In genomic region chr1:41900611-41901444, GRCh38 we compare ENCODE assay signal across 1 cellular context.
TF ChIP-seq lines count a peak whose summit lies in the region.

No MANE protein-coding gene starts in this region.

TF ChIP-seq in HCT116, 20 proteins besides CTCF, POLR2A, EP300 and RAD21 (continued from another document):
- peak; percentile 80 for TF ChIP-seq FOSL1 (IDR thresholded peaks at IDR 0.05; ENCODE audit: low read depth)
- TF ChIP-seq, protein P1, sequence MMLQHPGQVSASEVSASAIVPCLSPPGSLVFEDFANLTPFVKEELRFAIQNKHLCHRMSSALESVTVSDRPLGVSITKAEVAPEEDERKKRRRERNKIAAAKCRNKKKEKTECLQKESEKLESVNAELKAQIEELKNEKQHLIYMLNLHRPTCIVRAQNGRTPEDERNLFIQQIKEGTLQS (IDR thresholded peaks at IDR 0.05), result no peak
- no peak for TF ChIP-seq TCF7L2 (IDR thresholded peaks at IDR 0.05; ENCODE audit: borderline replicate concordance, extremely low read depth, insufficient read depth, insufficient read length)
- no peak for TF ChIP-seq EZH2phosphoT487 (IDR thresholded peaks at IDR 0.05; ENCODE audit: borderline replicate concordance)
- no peak for TF ChIP-seq CEBPB (IDR thresholded peaks at IDR 0.05; ENCODE audit: low read depth)
- peak; percentile 73 for TF ChIP-seq SP1 (IDR thresholded peaks at IDR 0.05; ENCODE audit: low read depth)
- TF ChIP-seq CBX3 (IDR thresholded peaks at IDR 0.05; ENCODE audit: low read depth), result no peak
- peak; percentile 78 for TF ChIP-seq JUND (IDR thresholded peaks at IDR 0.05)
- no peak for TF ChIP-seq EZH2 (IDR thresholded peaks at IDR 0.05)
- TF ChIP-seq YY1 (IDR thresholded peaks at IDR 0.05; ENCODE audit: extremely low read depth, insufficient replicate concordance, low read depth, low read length), result no peak
- no peak for TF ChIP-seq ZNF274 (IDR thresholded peaks at IDR 0.05; ENCODE audit: low read depth, low read length)
- TF ChIP-seq SIN3A (IDR thresholded peaks at IDR 0.05; ENCODE audit: low read depth), result no peak
- TF ChIP-seq ELF1 (IDR thresholded peaks at IDR 0.05; ENCODE audit: borderline replicate concordance, low read depth), result no peak
- TF ChIP-seq, protein P2, sequence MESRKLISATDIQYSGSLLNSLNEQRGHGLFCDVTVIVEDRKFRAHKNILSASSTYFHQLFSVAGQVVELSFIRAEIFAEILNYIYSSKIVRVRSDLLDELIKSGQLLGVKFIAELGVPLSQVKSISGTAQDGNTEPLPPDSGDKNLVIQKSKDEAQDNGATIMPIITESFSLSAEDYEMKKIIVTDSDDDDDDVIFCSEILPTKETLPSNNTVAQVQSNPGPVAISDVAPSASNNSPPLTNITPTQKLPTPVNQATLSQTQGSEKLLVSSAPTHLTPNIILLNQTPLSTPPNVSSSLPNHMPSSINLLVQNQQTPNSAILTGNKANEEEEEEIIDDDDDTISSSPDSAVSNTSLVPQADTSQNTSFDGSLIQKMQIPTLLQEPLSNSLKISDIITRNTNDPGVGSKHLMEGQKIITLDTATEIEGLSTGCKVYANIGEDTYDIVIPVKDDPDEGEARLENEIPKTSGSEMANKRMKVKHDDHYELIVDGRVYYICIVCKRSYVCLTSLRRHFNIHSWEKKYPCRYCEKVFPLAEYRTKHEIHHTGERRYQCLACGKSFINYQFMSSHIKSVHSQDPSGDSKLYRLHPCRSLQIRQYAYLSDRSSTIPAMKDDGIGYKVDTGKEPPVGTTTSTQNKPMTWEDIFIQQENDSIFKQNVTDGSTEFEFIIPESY (IDR thresholded peaks at IDR 0.05; ENCODE audit: extremely low read depth, insufficient replicate concordance, low read length), result no peak
